Comparison of ENCODE assay signal across 11 cellular contexts in genomic region chr3:177146646-177147045, GRCh38. TPM values are rescaled to one million over a fixed set of nuclear protein-coding genes. Genes with fewer than 3 reads are reported as not detected.
A peak's percentile ranks its signal among the peaks of the same experiment; 100 is the strongest.
DNase-seq lines count a peak whose midpoint lies in the region; ATAC-seq and TF ChIP-seq lines count a peak whose summit lies in the region.
"Had no signal": no experiment of that assay in that cellular context is flagged by ENCODE, and none has a peak within 500 bp of the region (broad histone marks: within the 10 kb centered on the region; RNA-seq: fewer than 3 reads in every experiment).

No MANE protein-coding gene starts in this region.

- H4K20me1 ChIP-seq in KMS-11 (ENCODE audit: insufficient read depth) = peaks cover 27% of the 10 kb centered on the region

- peak overlapping the region; percentile 33 for H3K4me3 Mint-ChIP-seq in CD8-positive, alpha-beta T cell
- H3K4me3 Mint-ChIP-seq in activated naive CD8-positive, alpha-beta T cell treated with anti-CD3 and anti-CD28 coated beads for 36 hours = no peak overlapping the region
- peak overlapping the region in 5 of 8 donors; percentile 10 to 31 (median 19) for H3K4me3 Mint-ChIP-seq in naive B cell

- POLR2A ChIA-PET in CD8-positive, alpha-beta T cell (lab: Charles Lee) = interaction anchor here (0.7 to 1.0 kb wide), 2 partner anchors 96 to 214 kb away, joined by 3 to 4 read pairs; no protein-coding TSS in a partner anchor

- CTCF ChIA-PET in CD8-positive, alpha-beta T cell (lab: Charles Lee) = interaction anchor here (1.3 kb wide), 1 partner anchor 9 kb away, joined by 7 read pairs; no protein-coding TSS in a partner anchor

- no peak for TF ChIP-seq CTCF in CD8-positive, alpha-beta T cell (IDR thresholded peaks at IDR 0.05)
- no peak for TF ChIP-seq CTCF in KMS-11 (conservative IDR thresholded peaks at IDR 0.05; ENCODE audit: low read depth, low read length)
- TF ChIP-seq CTCF in GM20000 (IDR thresholded peaks at IDR 0.05; ENCODE audit: extremely low read depth, missing control alignments) = no peak

- H3K4me3 ChIP-seq in CD8-positive, alpha-beta T cell (ENCODE audit: low read depth, low read length) = no peak overlapping the region
- no peak overlapping the region for H3K4me3 ChIP-seq in KMS-11 (IDR thresholded peaks at IDR 0.05; ENCODE audit: insufficient read depth, low read depth, low read length)
- H3K4me3 ChIP-seq: right lobe of liver had no signal

- H3K36me3 Mint-ChIP-seq in CD8-positive, alpha-beta T cell = peaks cover 2% of the 10 kb centered on the region
- peaks cover 27% of the 10 kb centered on the region for H3K36me3 Mint-ChIP-seq in activated naive CD8-positive, alpha-beta T cell treated with anti-CD3 and anti-CD28 coated beads for 36 hours
- no peaks in the 10 kb centered on the region for H3K36me3 Mint-ChIP-seq in naive B cell

- H2AFZ ChIP-seq in KMS-11 (ENCODE audit: low read depth) = no peak overlapping the region

- peak overlapping the region; percentile 86; the same call in 1 of the 2 replicates for H3K9ac ChIP-seq in KMS-11

- H3K4me2 ChIP-seq in KMS-11 = peak overlapping the region; percentile 94

- H3K9me3 Mint-ChIP-seq in CD8-positive, alpha-beta T cell = no peaks in the 10 kb centered on the region
- no peaks in the 10 kb centered on the region for H3K9me3 Mint-ChIP-seq in activated naive CD8-positive, alpha-beta T cell treated with anti-CD3 and anti-CD28 coated beads for 36 hours
- no peaks in the 10 kb centered on the region for H3K9me3 Mint-ChIP-seq in naive B cell

- peaks cover 79% of the 10 kb centered on the region for H3K4me1 Mint-ChIP-seq in CD8-positive, alpha-beta T cell (ENCODE audit: low read depth)
- H3K4me1 Mint-ChIP-seq in activated naive CD8-positive, alpha-beta T cell treated with anti-CD3 and anti-CD28 coated beads for 36 hours = peaks cover 69% of the 10 kb centered on the region
- H3K4me1 Mint-ChIP-seq in naive B cell = peaks cover 58 to 95% (median 83%) of the 10 kb centered on the region in 3 donors

- H3K36me3 ChIP-seq in CD8-positive, alpha-beta T cell (ENCODE audit: insufficient read depth, low read length) = no peaks in the 10 kb centered on the region
- H3K36me3 ChIP-seq in KMS-11 (ENCODE audit: insufficient read depth) = no peaks in the 10 kb centered on the region; the same call in 1 of the 2 replicates
- H3K36me3 ChIP-seq: right lobe of liver had no signal

- intact Hi-C loops in CD8-positive, alpha-beta T cell (cut with DNase I, micrococcal nuclease) = loop anchor here (2.0 to 5.0 kb wide), 2 partner anchors 14 to 46 kb away; no protein-coding TSS in a partner anchor

- peak overlapping the region; percentile 37 for H3K27ac Mint-ChIP-seq in CD8-positive, alpha-beta T cell
- peak overlapping the region; percentile 48 for H3K27ac Mint-ChIP-seq in activated naive CD8-positive, alpha-beta T cell treated with anti-CD3 and anti-CD28 coated beads for 36 hours
- peak overlapping the region in 5 of 6 donors; percentile 12 to 92 (median 60) for H3K27ac Mint-ChIP-seq in naive B cell

- no peaks in the 10 kb centered on the region for H3K9me3 ChIP-seq in CD8-positive, alpha-beta T cell (ENCODE audit: low read length)
- H3K9me3 ChIP-seq: right lobe of liver had no signal

- no peak overlapping the region for H3K27ac ChIP-seq in CD8-positive, alpha-beta T cell (ENCODE audit: low read depth, low read length)
- peak overlapping the region; percentile 98 for H3K27ac ChIP-seq in KMS-11
- H3K27ac ChIP-seq: right lobe of liver had no signal

- peaks cover 71% of the 10 kb centered on the region for H3K4me1 ChIP-seq in CD8-positive, alpha-beta T cell (ENCODE audit: insufficient read depth, low read length)
- peaks cover 99% of the 10 kb centered on the region for H3K4me1 ChIP-seq in KMS-11 (ENCODE audit: low read depth, poor library complexity, severe bottlenecking)

- H3K27me3 ChIP-seq in CD8-positive, alpha-beta T cell (ENCODE audit: insufficient read depth, low read length) = no peaks in the 10 kb centered on the region
- H3K27me3 ChIP-seq in KMS-11 (ENCODE audit: insufficient read depth, low read depth) = no peaks in the 10 kb centered on the region
- H3K27me3 ChIP-seq: right lobe of liver had no signal

- no peak for ATAC-seq in CD8-positive, alpha-beta T cell
- no peak for ATAC-seq in naive B cell (ENCODE audit: low read depth in 2 of 2)
- no peak for ATAC-seq in GM21576 (IDR thresholded peaks at IDR 0.05; ENCODE audit: unreplicated experiment)
- ATAC-seq: right lobe of liver had no signal

- DNase-seq in CD8-positive, alpha-beta T cell = no peak
- DNase-seq in activated naive CD8-positive, alpha-beta T cell treated with anti-CD3 and anti-CD28 coated beads for 36 hours = no peak
- DNase-seq in naive B cell (no peak), GM20000 (ENCODE audit: low spot score) (no peak)
- DNase-seq in effector CD8-positive, alpha-beta T cell (lab: John Stamatoyannopoulos, UW) = no peak
- no peak for DNase-seq in activated CD4-positive, alpha-beta T cell treated with anti-CD3 and anti-CD28 coated beads, Interleukin-2, amount 50 U/mL, for 4 hours
- DNase-seq: cerebellar nuclear complex, DMS79 treated with DMSO at 0.1 percent for 48 hours, right lobe of liver had no signal

- peaks cover 100% of the 10 kb centered on the region for H3K79me2 ChIP-seq in KMS-11 (ENCODE audit: insufficient read depth, low read depth)

- H3K27me3 Mint-ChIP-seq in CD8-positive, alpha-beta T cell (ENCODE audit: low read depth) = no peaks in the 10 kb centered on the region
- H3K27me3 Mint-ChIP-seq in activated naive CD8-positive, alpha-beta T cell treated with anti-CD3 and anti-CD28 coated beads for 36 hours = no peaks in the 10 kb centered on the region
- H3K27me3 Mint-ChIP-seq in naive B cell = no peaks in the 10 kb centered on the region

RNA-seq across cellular contexts. Expression of gene TBL1XR1, which starts 50.6 kb away (rescaled TPM):
- 10 to 100 TPM; 64.8 to 68.4 TPM for total RNA-seq in CD8-positive, alpha-beta T cell
- 100 to 1,000 TPM; 204 to 227 TPM for total RNA-seq in activated naive CD8-positive, alpha-beta T cell treated with anti-CD3 and anti-CD28 coated beads for 36 hours
- polyA plus RNA-seq in naive B cell (ENCODE audit: low read depth in 6 of 6) = 10 to 100 TPM; 18.4 to 48.3 (median 33.2) TPM
